Comparison of ENCODE assay signal across 18 cellular contexts in the genomic region with DNA sequence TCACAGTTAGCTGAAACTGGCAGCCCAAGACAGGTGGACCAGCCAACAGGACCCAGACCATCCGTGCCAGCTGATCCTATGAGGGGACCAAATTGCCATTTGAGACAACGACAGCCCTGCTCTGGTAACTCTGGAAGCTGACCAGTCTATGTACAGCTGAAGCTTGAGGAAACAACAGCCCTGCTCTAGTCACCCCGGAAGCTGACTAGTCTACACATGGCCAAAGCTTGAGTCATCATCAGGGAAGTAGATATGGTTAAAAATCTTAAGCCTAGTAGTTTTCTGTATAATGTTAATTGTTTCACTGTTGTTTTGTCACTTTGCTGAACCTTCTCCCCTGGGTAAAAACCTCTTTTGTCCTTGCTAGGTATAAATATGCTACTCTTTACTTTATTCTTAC.
DNase-seq lines count a peak whose midpoint lies in the region; ATAC-seq, FAIRE-seq and TF ChIP-seq lines count a peak whose summit lies in the region.
"Had no signal": no experiment of that assay in that cellular context is flagged by ENCODE, and none has a peak within 500 bp of the region (broad histone marks: within the 10 kb centered on the region; RNA-seq: fewer than 3 reads in every experiment).

No MANE protein-coding gene starts in this region.

- H3K9me1 ChIP-seq in keratinocyte (ENCODE audit: control insufficient read depth, extremely low read depth, insufficient read depth, low read length), result no peaks in the 10 kb centered on the region

- H3K4me1 Mint-ChIP-seq in activated CD8-positive, alpha-beta T cell treated with anti-CD3 and anti-CD28 coated beads for 36 hours (ENCODE audit: low read depth), result no peaks in the 10 kb centered on the region
- H3K4me1 Mint-ChIP-seq: CD14-positive monocyte had no signal

- POLR2A ChIA-PET in activated CD8-positive, alpha-beta T cell treated with anti-CD3 and anti-CD28 coated beads for 36 hours (lab: Charles Lee), result no interaction called here

- H3K27me3 Mint-ChIP-seq in activated CD8-positive, alpha-beta T cell treated with anti-CD3 and anti-CD28 coated beads for 36 hours, result no peaks in the 10 kb centered on the region

- dilution Hi-C loops in keratinocyte (cut with MboI; ENCODE audit: extremely low pct_ligation_motif_present, low sequenced_read_pairs), result no loop called here

- H3K36me3 ChIP-seq in bronchial epithelial cell (ENCODE audit: control insufficient read depth, insufficient read depth, low read length), result no peaks in the 10 kb centered on the region
- no peaks in the 10 kb centered on the region for H3K36me3 ChIP-seq in keratinocyte (ENCODE audit: control insufficient read depth in 2 of 2, extremely low read depth in 1 of 2, insufficient read depth in 2 of 2, low read length in 2 of 2)
- H3K36me3 ChIP-seq: HAP-1, SJCRH30 had no signal

- no peak overlapping the region for H3K27ac ChIP-seq in keratinocyte (ENCODE audit: control insufficient read depth, insufficient read depth, low read length)
- H3K27ac ChIP-seq: 22Rv1, GM23248, KMS-11, SJCRH30 had no signal

- H3K36me3 Mint-ChIP-seq in activated CD8-positive, alpha-beta T cell treated with anti-CD3 and anti-CD28 coated beads for 36 hours (ENCODE audit: low read depth), result peaks cover 2% of the 10 kb centered on the region
- H3K36me3 Mint-ChIP-seq: CD14-positive monocyte had no signal

- no peak overlapping the region for H3K27ac Mint-ChIP-seq in activated CD8-positive, alpha-beta T cell treated with anti-CD3 and anti-CD28 coated beads for 36 hours

- peaks cover 29% of the 10 kb centered on the region for H3K9me3 Mint-ChIP-seq in activated CD8-positive, alpha-beta T cell treated with anti-CD3 and anti-CD28 coated beads for 36 hours

- no peak overlapping the region for H2AFZ ChIP-seq in keratinocyte (ENCODE audit: control insufficient read depth, low read length)
- H2AFZ ChIP-seq: GM23248 had no signal

- H3K27me3 ChIP-seq in bronchial epithelial cell (ENCODE audit: control insufficient read depth, insufficient read depth, low read length) (no peaks in the 10 kb centered on the region), keratinocyte (ENCODE audit: control insufficient read depth, extremely low read depth, insufficient read depth, low read length) (no peaks in the 10 kb centered on the region)
- H3K27me3 ChIP-seq: SJCRH30 had no signal

- no peaks in the 10 kb centered on the region for H4K20me1 ChIP-seq in keratinocyte (ENCODE audit: control insufficient read depth, extremely low read depth, insufficient read depth, low read length)

- no peaks in the 10 kb centered on the region for H3K79me2 ChIP-seq in keratinocyte (ENCODE audit: control insufficient read depth, insufficient read depth, low read length)

- no peak overlapping the region for H3K9ac ChIP-seq in keratinocyte (ENCODE audit: control insufficient read depth, extremely low read depth, insufficient read depth, low read length)
- H3K9ac ChIP-seq: GM23248, KMS-11 had no signal

- DNase-seq in DMS53 (lab: John Stamatoyannopoulos, UW) (peak; percentile 11), DMS53 treated with DMSO at 0.1 percent for 48 hours (lab: John Stamatoyannopoulos, UW; ENCODE audit: unreplicated experiment) (no peak), MV-4-11 (lab: John Stamatoyannopoulos, UW) (peak; percentile 57), bronchial epithelial cell (ENCODE audit: low read depth) (peak; percentile 79), keratinocyte (ENCODE audit: low read depth, low spot score) (no peak), SHP77 (lab: John Stamatoyannopoulos, UW) (no peak), dermis blood vessel endothelial cell (no peak)
- DNase-seq in activated CD8-positive, alpha-beta T cell treated with anti-CD3 and anti-CD28 coated beads for 36 hours, result no peak
- DNase-seq: GF-D8, GM23248, NCI-H1417 treated with DMSO at 0.1 percent for 48 hours, NCI-H1930, RPMI8226, SJCRH30 had no signal

- peak; percentile 89 for FAIRE-seq in bronchial epithelial cell (lab: Jason Lieb, UNC)
- peak; percentile 77 for FAIRE-seq in keratinocyte (lab: Jason Lieb, UNC)

- H3K4me3 Mint-ChIP-seq in activated CD8-positive, alpha-beta T cell treated with anti-CD3 and anti-CD28 coated beads for 36 hours, result no peak overlapping the region
- H3K4me3 Mint-ChIP-seq: CD14-positive monocyte had no signal

- H3K9me3 ChIP-seq in keratinocyte (ENCODE audit: control insufficient read depth, low read depth, low read length), result peaks cover 13% of the 10 kb centered on the region

- peaks cover 11% of the 10 kb centered on the region for H3K4me1 ChIP-seq in keratinocyte (ENCODE audit: control insufficient read depth, extremely low read depth, insufficient read depth, low read length)
- H3K4me1 ChIP-seq: HAP-1, SJCRH30 had no signal

- no peak overlapping the region for H3K4me3 ChIP-seq in bronchial epithelial cell (ENCODE audit: low read depth, low read length)
- H3K4me3 ChIP-seq in keratinocyte (ENCODE audit: control insufficient read depth in 2 of 3, extremely low read depth in 1 of 3, insufficient read depth in 2 of 3, low read depth in 1 of 3, low read length in 3 of 3), result no peak overlapping the region
- H3K4me3 ChIP-seq: GM23248, HAP-1, SJCRH30 had no signal

- intact Hi-C loops in activated CD8-positive, alpha-beta T cell treated with anti-CD3 and anti-CD28 coated beads for 36 hours (cut with micrococcal nuclease), result no loop called here

- CTCF ChIA-PET in activated CD8-positive, alpha-beta T cell treated with anti-CD3 and anti-CD28 coated beads for 36 hours (lab: Charles Lee), result no interaction called here

- ATAC-seq in activated CD8-positive, alpha-beta T cell treated with anti-CD3 and anti-CD28 coated beads for 36 hours, result no peak

- TF ChIP-seq CTCF in bronchial epithelial cell (IDR thresholded peaks at IDR 0.05; ENCODE audit: insufficient read depth, low read length, severe bottlenecking) (no peak), keratinocyte (optimal IDR thresholded peaks at IDR 0.05 in 1 of 3, IDR thresholded peaks at IDR 0.05 in 1 of 3, conservative IDR thresholded peaks at IDR 0.05 in 1 of 3; ENCODE audit: extremely low read depth in 1 of 3, insufficient read depth in 2 of 3, low read length in 3 of 3) (no peak)
- TF ChIP-seq CTCF in activated CD8-positive, alpha-beta T cell treated with anti-CD3 and anti-CD28 coated beads for 36 hours (IDR thresholded peaks at IDR 0.05), result no peak

- H3K4me2 ChIP-seq in keratinocyte (ENCODE audit: control insufficient read depth, extremely low read depth, insufficient read depth, low read depth, low read length), result no peak overlapping the region
- H3K4me2 ChIP-seq: KMS-11 had no signal

Comparison
In these comparisons a context has a peak if more than half of its experiments do, and no peak if none do; other contexts are left out.
1. DNase-seq: peak in DMS53 (single experiment), MV-4-11 (single experiment) and bronchial epithelial cell (single experiment); none in DMS53 treated with DMSO at 0.1 percent for 48 hours (single experiment), keratinocyte (single experiment), SHP77 (0 of 2), activated CD8-positive, alpha-beta T cell treated with anti-CD3 and anti-CD28 coated beads for 36 hours (single experiment) and dermis blood vessel endothelial cell (single experiment).